In the genomic region with DNA sequence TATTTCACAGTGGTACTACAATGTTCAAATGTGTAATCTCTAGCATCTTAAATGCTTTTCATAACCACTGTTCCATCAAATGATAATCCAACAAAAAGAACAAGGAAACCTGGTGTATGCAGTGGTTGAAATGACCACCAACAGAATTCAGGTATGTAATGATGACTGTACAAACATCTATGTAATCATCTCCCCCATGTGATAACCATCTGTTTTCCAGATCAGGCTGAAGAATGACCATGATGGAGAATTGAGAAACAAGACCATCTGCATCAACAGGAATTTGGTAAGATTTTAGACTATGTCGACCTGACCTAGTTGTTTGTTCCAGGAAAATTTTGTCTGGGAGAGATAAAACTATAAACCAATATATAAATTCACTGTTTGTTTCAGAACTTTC, we compare ENCODE assay signal across 27 cellular contexts.
"Had no signal": no experiment of that assay in that cellular context is flagged by ENCODE, and none has a peak within 500 bp of the region (broad histone marks: within the 10 kb centered on the region; RNA-seq: fewer than 3 reads in every experiment).

No MANE protein-coding gene starts in this region.

- H3K9me3 ChIP-seq: left lung, lower lobe of right lung, pancreas, prostate gland, suprapubic skin, thoracic aorta, tibial artery, uterus had no signal

- DNase-seq: hypothalamus; immature natural killer cell; kidney; left colon; left lung; lower lobe of right lung; mammary epithelial cell; mesenchymal stem cell; naive thymus-derived CD8-positive, alpha-beta T cell; nucleus accumbens; pancreas; posterior cingulate gyrus; retina; right cardiac atrium; stimulated activated CD4-positive, alpha-beta T cell treated with anti-CD3 and anti-CD28 coated beads, Interleukin-12 subunit alpha, Interleukin-12 subunit beta, amount 100 ng/mL, for 4 hours; stimulated activated CD4-positive, alpha-beta T cell treated with anti-CD3 and anti-CD28 coated beads, Interleukin-15, amount 100 ng/mL, for 24 hours; stimulated activated CD4-positive, alpha-beta T cell treated with anti-CD3 and anti-CD28 coated beads, Interleukin-2, amount 100 ng/mL, for 24 hours; stimulated activated CD4-positive, alpha-beta T cell treated with anti-CD3 and anti-CD28 coated beads, Interleukin-4, amount 100 ng/mL, for 1 hour; stimulated activated naive CD4-positive, alpha-beta T cell; tibial artery; uterus had no signal

- H3K27me3 ChIP-seq: left lung, pancreas, suprapubic skin, tibial artery, uterus had no signal

- ATAC-seq: left colon; left lung; lower lobe of right lung; naive thymus-derived CD8-positive, alpha-beta T cell; pancreas; right cardiac atrium; sciatic nerve; stimulated activated effector memory CD8-positive, alpha-beta T cell treated with anti-CD3 and anti-CD28 coated beads, Interleukin-12 subunit alpha, Interleukin-12 subunit beta, amount 100 ng/mL, for 72 hours had no signal

- H3K4me1 ChIP-seq: left lung, lower lobe of right lung, pancreas, prostate gland, suprapubic skin, tibial artery, uterus had no signal

- H3K4me3 ChIP-seq: left lung, lower lobe of right lung, pancreas, prostate gland, skin epidermis, suprapubic skin, thoracic aorta, tibial artery, uterus had no signal

- H3K36me3 ChIP-seq: left lung, lower lobe of right lung, pancreas, prostate gland, suprapubic skin, thoracic aorta, tibial artery, uterus had no signal

- H3K27ac ChIP-seq: left lung, lower lobe of right lung, pancreas, prostate gland, skin epidermis, suprapubic skin, thoracic aorta, tibial artery, uterus had no signal
